21 cellular contexts compared by ENCODE assay signal in genomic region chr21:38329176-38329575, GRCh38.
"Had no signal": no experiment of that assay in that cellular context is flagged by ENCODE, and none has a peak within 500 bp of the region (broad histone marks: within the 10 kb centered on the region; RNA-seq: fewer than 3 reads in every experiment).

No MANE protein-coding gene starts in this region.

- H3K9me3 ChIP-seq: MG63, SK-N-SH had no signal

- H3K27me3 ChIP-seq: MG63 had no signal

- H3K9ac ChIP-seq: SK-N-SH had no signal

- H3K36me3 ChIP-seq: MG63 had no signal

- H3K4me3 ChIP-seq: MG63 had no signal

- ATAC-seq: Panc1, PC-3 had no signal

- DNase-seq: KBM-7, MG63, NCI-H1092, NCI-H1105 treated with DMSO at 0.1 percent for 48 hours, NCI-H1417 treated with DMSO at 0.1 percent for 48 hours, NCI-H146, NCI-H1694 treated with DMSO at 0.1 percent for 48 hours, NCI-H1930, NCI-H2081, NCI-H2107, NCI-H2227 treated with DMSO at 0.1 percent for 48 hours, NCI-H446, NCI-H510A, NCI-H524 treated with DMSO at 0.1 percent for 48 hours, NCI-H69, NCI-H774, PC-3, SHP77, SK-N-SH had no signal

- H3K27ac ChIP-seq: RWPE1 had no signal

- H3K4me2 ChIP-seq: SK-N-SH had no signal
